Comparison of ENCODE assay signal across 4 cellular contexts in the genomic region with DNA sequence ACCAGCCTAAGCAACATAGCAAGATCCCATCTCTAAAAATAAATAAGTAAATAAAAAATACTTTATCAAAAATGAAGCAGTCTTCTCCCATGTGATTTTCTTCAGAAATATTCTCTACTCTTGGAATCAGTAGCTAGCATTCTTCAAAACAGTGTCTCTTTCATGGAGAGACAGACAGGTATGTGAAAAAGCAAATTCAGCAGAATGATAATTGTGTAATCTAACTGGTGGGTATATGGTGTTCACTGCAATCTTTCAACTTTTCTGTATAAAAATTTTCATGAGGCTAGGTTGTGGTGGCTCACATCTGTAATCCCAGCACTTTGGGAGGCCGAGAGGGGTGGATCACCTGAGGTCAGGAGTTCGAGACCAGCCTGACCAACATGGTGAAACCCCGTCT. TPM values are rescaled to one million over a fixed set of nuclear protein-coding genes. Genes with fewer than 3 reads are reported as not detected.
"Had no signal": no experiment of that assay in that cellular context is flagged by ENCODE, and none has a peak within 500 bp of the region (broad histone marks: within the 10 kb centered on the region; RNA-seq: fewer than 3 reads in every experiment).

No MANE protein-coding gene starts in this region.

- DNase-seq: H9, HCEC 1CT had no signal

- H3K27ac Mint-ChIP-seq: GM23338, H9, IgD-negative memory B cell had no signal

- H3K9me3 Mint-ChIP-seq: GM23338, H9, IgD-negative memory B cell had no signal

- H3K4me3 ChIP-seq: GM23338 had no signal

- H3K4me2 ChIP-seq: GM23338 had no signal

- H3K27me3 Mint-ChIP-seq: IgD-negative memory B cell had no signal

- H3K36me3 Mint-ChIP-seq: IgD-negative memory B cell had no signal

- H2AFZ ChIP-seq: GM23338 had no signal

- ATAC-seq: GM23338 had no signal

- H3K4me3 Mint-ChIP-seq: GM23338, H9, IgD-negative memory B cell had no signal

RNA-seq across cellular contexts. Expression of a gene that starts 52.8 kb away (rescaled TPM):
- polyA plus RNA-seq: IgD-negative memory B cell had no signal
